ENCODE assay signal across 17 cellular contexts in genomic region chr4:1506956-1507721, GRCh38.
A peak's percentile ranks its signal among the peaks of the same experiment; 100 is the strongest.
DNase-seq lines count a peak whose midpoint lies in the region; ATAC-seq, FAIRE-seq and TF ChIP-seq lines count a peak whose summit lies in the region.
"Had no signal": no experiment of that assay in that cellular context is flagged by ENCODE, and none has a peak within 500 bp of the region (broad histone marks: within the 10 kb centered on the region; RNA-seq: fewer than 3 reads in every experiment).

No MANE protein-coding gene starts in this region.

- H3K4me1 ChIP-seq in H9 (ENCODE audit: insufficient read depth, low read length) (no peaks in the 10 kb centered on the region), left lung (no peaks in the 10 kb centered on the region), tibial artery (no peaks in the 10 kb centered on the region)
- H3K4me1 ChIP-seq: Caco-2 had no signal

- H3K4me2 ChIP-seq in H9 (ENCODE audit: insufficient read depth, insufficient read length, low read length): no peak overlapping the region

- no peak overlapping the region for H2BK20ac ChIP-seq in H9 (ENCODE audit: low read depth, low read length, poor library complexity, severe bottlenecking)

- H3K27ac ChIP-seq in H9 (ENCODE audit: insufficient read length, low read depth, low read length) (no peak overlapping the region), WERI-Rb-1 (no peak overlapping the region), left lung (no peak overlapping the region), tibial artery (no peak overlapping the region)

- H3K4me3 ChIP-seq in WERI-Rb-1 (ENCODE audit: low read depth, low read length) (no peak overlapping the region), left lung (no peak overlapping the region), tibial artery (no peak overlapping the region)

- H3K4me1 Mint-ChIP-seq in H9: peaks cover 8 to 19% of the 10 kb centered on the region in 2 experiments
- peaks cover 3% of the 10 kb centered on the region for H3K4me1 Mint-ChIP-seq in T-helper 17 cell
- H3K4me1 Mint-ChIP-seq: B cell had no signal

- no peaks in the 10 kb centered on the region for H3K23me2 ChIP-seq in H9 (ENCODE audit: insufficient read length, low read depth, low read length, poor library complexity, severe bottlenecking)

- no peak overlapping the region for H3K4ac ChIP-seq in H9 (ENCODE audit: low read depth, low read length)

- H3K36me3 Mint-ChIP-seq in H9 (ENCODE audit: insufficient read depth in 1 of 3, low read depth in 3 of 3) (no peaks in the 10 kb centered on the region; a peak in 1 of 7 replicates), T-helper 17 cell (ENCODE audit: low read depth) (peaks cover 2% of the 10 kb centered on the region)
- H3K36me3 Mint-ChIP-seq: CD4-positive, CD25-positive, alpha-beta regulatory T cell had no signal

- DNase-seq in H9 (peak; percentile 18), WERI-Rb-1 (peak; percentile 6), left lung (peak; percentile 28 to 51), tibial artery (peak; percentile 5 to 29), T-helper 17 cell (no peak), NCI-H226 (no peak), HTR-8/SVneo (ENCODE audit: insufficient read length, low spot score) (no peak)
- DNase-seq: CD4-positive, CD25-positive, alpha-beta regulatory T cell; EL; NCI-H1105 treated with DMSO at 0.1 percent for 48 hours; NCI-H1694 treated with DMSO at 0.1 percent for 48 hours; NCI-H2107; NCI-H526 treated with DMSO at 0.1 percent for 48 hours; SIG-M5 had no signal

- peaks cover 18% of the 10 kb centered on the region for H3K27me3 Mint-ChIP-seq in H9 (ENCODE audit: low read depth)
- peaks cover 25% of the 10 kb centered on the region for H3K27me3 Mint-ChIP-seq in T-helper 17 cell

- H3K79me2 ChIP-seq in H9 (ENCODE audit: insufficient read depth, low read length): no peaks in the 10 kb centered on the region

- H3K56ac ChIP-seq in H9 (ENCODE audit: insufficient read length, low read depth, low read length): no peak overlapping the region

- no peaks in the 10 kb centered on the region for H3K27me3 ChIP-seq in H9 (ENCODE audit: insufficient read depth, low read length)
- H3K27me3 ChIP-seq in WERI-Rb-1 (ENCODE audit: insufficient read depth, low read depth, severe bottlenecking): no peaks in the 10 kb centered on the region
- H3K27me3 ChIP-seq in left lung: peaks cover 0 to 63% of the 10 kb centered on the region in 2 donors
- H3K27me3 ChIP-seq in tibial artery: peaks cover 0 to 85% of the 10 kb centered on the region in 2 donors

- no peak overlapping the region for H3K23ac ChIP-seq in H9 (ENCODE audit: insufficient read length, low read depth, low read length)

- H2AFZ ChIP-seq in H9 (ENCODE audit: low read length): no peak overlapping the region

- H2BK15ac ChIP-seq in H9 (ENCODE audit: low read depth, low read length): no peak overlapping the region

- TF ChIP-seq CTCF in H9 (conservative IDR thresholded peaks at IDR 0.05) (no peak), WERI-Rb-1 (IDR thresholded peaks at IDR 0.05; ENCODE audit: low read depth, low read length) (no peak), left lung (IDR thresholded peaks at IDR 0.05) (no peak), tibial artery (IDR thresholded peaks at IDR 0.05) (no peak)

- H3T11ph ChIP-seq in H9 (ENCODE audit: low read length): no peak overlapping the region

- ATAC-seq in left lung: no peak
- ATAC-seq in T-helper 17 cell: no peak

- no peak overlapping the region for H2BK5ac ChIP-seq in H9 (ENCODE audit: insufficient read length, low read length)

- H2BK12ac ChIP-seq in H9 (ENCODE audit: insufficient read length, low read depth, low read length): no peak overlapping the region

- H3K79me1 ChIP-seq in H9 (ENCODE audit: insufficient read depth, low read depth, low read length, poor library complexity, severe bottlenecking): no peaks in the 10 kb centered on the region

- H3K4me3 Mint-ChIP-seq in H9 (no peak overlapping the region; a peak in 1 of 5 replicates), T-helper 17 cell (no peak overlapping the region)
- H3K4me3 Mint-ChIP-seq: B cell; CD4-positive, CD25-positive, alpha-beta regulatory T cell had no signal

- H3K9me3 Mint-ChIP-seq in H9: peaks cover 0 to 4% of the 10 kb centered on the region in 2 experiments; a peak in 1 of 5 replicates
- H3K9me3 Mint-ChIP-seq: CD4-positive, CD25-positive, alpha-beta regulatory T cell had no signal

- H4K20me1 ChIP-seq in H9 (ENCODE audit: control insufficient read depth, insufficient read depth, insufficient read length): no peaks in the 10 kb centered on the region

- H3K18ac ChIP-seq in H9 (ENCODE audit: insufficient read length, low read depth, low read length): no peak overlapping the region

- H2BK120ac ChIP-seq in H9 (ENCODE audit: low read depth, low read length, poor library complexity, severe bottlenecking): no peak overlapping the region

- H4K5ac ChIP-seq in H9 (ENCODE audit: insufficient read length, low read depth, low read length): no peak overlapping the region

- no peak for FAIRE-seq in HTR-8/SVneo (lab: Jason Lieb, UNC)
- FAIRE-seq: H54 had no signal

- H3K36me3 ChIP-seq in WERI-Rb-1: no peaks in the 10 kb centered on the region
- no peaks in the 10 kb centered on the region for H3K36me3 ChIP-seq in left lung
- H3K36me3 ChIP-seq in tibial artery: no peaks in the 10 kb centered on the region

- intact Hi-C loops in left lung (cut with DNase I) (no loop called here), tibial artery (cut with DNase I; ENCODE audit: low total_unique reads) (no loop called here)

- H3K9me3 ChIP-seq in H9 (ENCODE audit: control insufficient read depth, low read depth, low read length) (no peaks in the 10 kb centered on the region), WERI-Rb-1 (ENCODE audit: severe bottlenecking) (peaks cover 3% of the 10 kb centered on the region), left lung (no peaks in the 10 kb centered on the region), tibial artery (no peaks in the 10 kb centered on the region), T-helper 17 cell (ENCODE audit: control insufficient read depth, low read length, poor library complexity, severe bottlenecking) (no peaks in the 10 kb centered on the region)
- H3K9me3 ChIP-seq: Caco-2 had no signal

- H2AK5ac ChIP-seq in H9 (ENCODE audit: insufficient read length, low read length): no peak overlapping the region

- no peak overlapping the region for H4K91ac ChIP-seq in H9 (ENCODE audit: insufficient read length, low read depth, low read length)

- no peak overlapping the region for H4K8ac ChIP-seq in H9 (replicated peaks; ENCODE audit: insufficient read length, low read depth, low read length)

- H3K27ac Mint-ChIP-seq in H9 (no peak overlapping the region), T-helper 17 cell (no peak overlapping the region)
- H3K27ac Mint-ChIP-seq: B cell; CD4-positive, CD25-positive, alpha-beta regulatory T cell had no signal

- H3K9ac ChIP-seq in H9 (ENCODE audit: extremely low read depth, insufficient read length, low read length): no peak overlapping the region

- no peak overlapping the region for H3K14ac ChIP-seq in H9 (ENCODE audit: insufficient read depth, low read length)

- WGBS in H9 (ENCODE audit: extremely low coverage, insufficient read length, low lambda C conversion rate): no CpG with 5 or more reads among the region's 13 CpGs

Comparison
In these comparisons a context has a peak if more than half of its experiments do, and no peak if none do; other contexts are left out.
1. DNase-seq: peak in H9 (single experiment), WERI-Rb-1 (single experiment), left lung (2 of 2) and tibial artery (2 of 2); none in T-helper 17 cell (0 of 3), NCI-H226 (single experiment) and HTR-8/SVneo (single experiment).